ENCODE assay signal across 23 cellular contexts in the genomic region with DNA sequence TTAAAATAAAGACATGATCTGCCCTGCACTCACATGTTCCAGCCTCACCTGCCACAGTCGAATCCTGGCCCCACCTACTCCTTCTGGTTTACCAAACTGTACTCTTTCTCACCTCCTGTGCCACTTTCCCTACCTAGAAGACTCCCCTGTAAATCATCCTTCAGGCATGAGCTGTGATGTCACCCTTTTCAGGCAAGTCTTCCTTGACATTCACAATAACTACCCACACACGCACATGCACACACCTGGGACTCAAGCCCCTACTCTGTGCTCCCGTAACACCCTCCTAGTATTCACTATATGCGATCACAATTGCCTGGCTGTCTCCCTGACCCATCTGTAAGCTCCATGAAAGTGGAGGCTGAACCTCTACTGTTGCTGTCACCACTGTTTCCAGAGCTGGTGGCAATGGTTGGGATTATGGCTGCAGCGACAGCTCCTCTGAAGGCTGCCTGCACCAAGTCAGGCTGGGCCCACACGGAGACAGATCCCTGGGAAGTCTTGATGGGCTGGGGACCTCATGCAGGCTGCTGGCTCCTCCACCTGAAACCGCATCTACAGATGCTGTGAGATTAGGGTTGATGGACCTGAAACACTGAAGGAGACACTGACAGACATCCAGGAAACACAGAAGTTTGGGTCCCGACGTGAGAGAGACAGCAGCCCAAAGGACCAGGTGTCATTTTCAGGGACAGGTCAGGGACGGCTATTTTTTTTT.
"Had no signal": no experiment of that assay in that cellular context is flagged by ENCODE, and none has a peak within 500 bp of the region (broad histone marks: within the 10 kb centered on the region; RNA-seq: fewer than 3 reads in every experiment).

No MANE protein-coding gene starts in this region.

- H3K4me3 Mint-ChIP-seq: activated CD8-positive, alpha-beta T cell treated with anti-CD3 and anti-CD28 coated beads, Interleukin-2, amount 10 ng/mL, durations not matched to agents 7 days and 5 days; activated naive CD4-positive, alpha-beta T cell treated with anti-CD3 and anti-CD28 coated beads, Interleukin-2, amount 50 U/mL, for 24 hours; activated T-cell treated with anti-CD3 and anti-CD28 coated beads, Interleukin-2, amount 50 U/mL, for 24 hours; activated T-helper 1 cell treated with anti-CD3 and anti-CD28 coated beads, Interleukin-12 subunit alpha, Interleukin-12 subunit beta, Interleukin-2, Interleukin-4 antibody, amounts not matched to agents 30 ng/mL and 10 ng/mL and 1 ng/mL, durations not matched to agents 14 hours and 24 hours and 36 hours; T-helper 17 cell; WTC11 had no signal

- H3K36me3 ChIP-seq: breast epithelium had no signal

- H3K27me3 ChIP-seq: breast epithelium had no signal

- H3K27me3 Mint-ChIP-seq: activated naive CD4-positive, alpha-beta T cell treated with anti-CD3 and anti-CD28 coated beads, Interleukin-2, amount 50 U/mL, for 24 hours; activated T-cell treated with anti-CD3 and anti-CD28 coated beads, Interleukin-2, amount 50 U/mL, for 24 hours; T-helper 17 cell had no signal

- H3K27ac ChIP-seq: breast epithelium, KMS-11 had no signal

- DNase-seq: activated CD4-positive, alpha-beta T cell treated with anti-CD3 and anti-CD28 coated beads for 48 hours; activated CD4-positive, alpha-beta T cell treated with anti-CD3 and anti-CD28 coated beads, Interleukin-2, amount 50 U/mL, for 4 hours; activated CD4-positive, CD25-positive, alpha-beta regulatory T cell treated with anti-CD3 and anti-CD28 coated beads, Interleukin-2, amount 50 U/mL, for 72 hours; activated CD8-positive, alpha-beta memory T cell treated with anti-CD3 and anti-CD28 coated beads, Interleukin-2, amount 50 U/mL, for 48 hours; activated CD8-positive, alpha-beta T cell treated with anti-CD3 and anti-CD28 coated beads, Interleukin-2, amount 10 ng/mL, durations not matched to agents 7 days and 5 days; activated effector memory CD4-positive, alpha-beta T cell treated with Interleukin-2 at 50 U/mL for 16 hours; activated naive CD4-positive, alpha-beta T cell; activated T-cell treated with anti-CD3 and anti-CD28 coated beads, Interleukin-2, amount 50 U/mL, for 24 hours; aorta; NCI-H1105; NCI-H1436; NCI-H1694 treated with DMSO at 0.1 percent for 48 hours; NCI-H2029 treated with DMSO at 0.1 percent for 48 hours; NCI-H524; PC-3; SHP77 treated with DMSO at 0.1 percent for 48 hours; T-helper 17 cell; T-helper 9 cell had no signal

- H3K4me1 ChIP-seq: breast epithelium had no signal

- H3K27ac Mint-ChIP-seq: activated CD8-positive, alpha-beta T cell treated with anti-CD3 and anti-CD28 coated beads, Interleukin-2, amount 10 ng/mL, durations not matched to agents 7 days and 5 days; activated naive CD4-positive, alpha-beta T cell treated with anti-CD3 and anti-CD28 coated beads, Interleukin-2, amount 50 U/mL, for 24 hours; activated T-cell treated with anti-CD3 and anti-CD28 coated beads, Interleukin-2, amount 50 U/mL, for 24 hours; activated T-helper 1 cell treated with anti-CD3 and anti-CD28 coated beads, Interleukin-12 subunit alpha, Interleukin-12 subunit beta, Interleukin-2, Interleukin-4 antibody, amounts not matched to agents 30 ng/mL and 10 ng/mL and 1 ng/mL, durations not matched to agents 14 hours and 24 hours and 36 hours; T-helper 17 cell; WTC11 had no signal

- ATAC-seq: activated CD8-positive, alpha-beta T cell treated with anti-CD3 and anti-CD28 coated beads, Interleukin-2, amount 10 ng/mL, durations not matched to agents 7 days and 5 days; PC-3; T-helper 17 cell; WTC11 had no signal

- H3K9ac ChIP-seq: KMS-11 had no signal

- H3K4me1 Mint-ChIP-seq: activated naive CD4-positive, alpha-beta T cell treated with anti-CD3 and anti-CD28 coated beads, Interleukin-2, amount 50 U/mL, for 24 hours; T-helper 17 cell had no signal

- H3K4me3 ChIP-seq: breast epithelium had no signal
